ENCODE assay signal across 17 cellular contexts in the genomic region with DNA sequence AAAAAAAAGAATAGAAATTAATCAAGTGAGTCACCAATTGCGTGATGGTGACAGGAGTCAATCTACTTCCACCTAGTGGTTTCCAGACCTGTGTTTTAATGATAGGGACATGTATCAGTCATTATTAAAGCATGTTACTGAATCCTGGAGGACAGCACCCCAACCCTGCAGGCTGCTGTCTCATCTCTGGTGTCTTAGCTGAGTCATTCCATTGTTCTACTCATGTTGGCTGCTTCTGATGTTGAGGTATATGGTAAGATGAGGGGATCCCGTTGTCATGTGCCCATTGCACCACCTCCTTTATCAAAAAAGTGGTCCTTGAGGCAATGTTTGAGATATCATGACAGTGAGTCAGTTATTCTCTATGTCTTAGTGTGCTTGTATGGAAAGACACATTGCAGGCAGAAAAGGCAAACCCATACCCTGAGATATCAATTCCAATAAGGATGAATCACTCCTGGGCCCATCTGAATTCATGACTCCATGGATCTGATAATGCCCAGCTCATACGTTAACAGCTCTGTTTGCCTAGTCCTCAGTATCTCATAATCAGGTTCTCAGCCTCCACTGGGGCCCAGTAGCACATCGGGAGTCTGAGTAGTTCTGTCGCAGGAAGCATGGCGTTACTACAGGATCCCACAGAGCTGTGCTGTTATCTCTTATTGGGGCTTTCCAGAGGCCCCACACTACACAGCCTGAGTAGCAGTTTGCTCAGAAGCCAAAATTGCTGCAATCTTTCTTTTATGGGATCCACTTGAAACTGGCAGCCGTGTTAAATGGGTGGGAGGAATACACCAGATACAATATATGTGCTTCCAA. TPM values are rescaled to one million over a fixed set of nuclear protein-coding genes. Genes with fewer than 3 reads are reported as not detected.
DNase-seq lines count a peak whose midpoint lies in the region; ATAC-seq lines count a peak whose summit lies in the region.
"Had no signal": no experiment of that assay in that cellular context is flagged by ENCODE, and none has a peak within 500 bp of the region (broad histone marks: within the 10 kb centered on the region; RNA-seq: fewer than 3 reads in every experiment).

No MANE protein-coding gene starts in this region.

- no peak overlapping the region for H3K4me3 ChIP-seq in CD8-positive, alpha-beta memory T cell (ENCODE audit: low read length)
- H3K4me3 ChIP-seq: A549, HAP-1 had no signal

- no peaks in the 10 kb centered on the region for H3K4me1 ChIP-seq in CD8-positive, alpha-beta memory T cell (ENCODE audit: insufficient read depth, low read length)
- H3K4me1 ChIP-seq: A549, HAP-1 had no signal

- no peaks in the 10 kb centered on the region for H3K9me3 ChIP-seq in CD8-positive, alpha-beta memory T cell (ENCODE audit: low read length)
- H3K9me3 ChIP-seq: A549, HAP-1 had no signal

- peaks cover 21% of the 10 kb centered on the region for H3K4me1 Mint-ChIP-seq in activated CD4-positive, alpha-beta memory T cell treated with anti-CD3 and anti-CD28 coated beads for 36 hours (ENCODE audit: low read depth)
- H3K4me1 Mint-ChIP-seq in activated CD4-positive, alpha-beta memory T cell treated with anti-CD3 and anti-CD28 coated beads, Interleukin-2, amount 10 ng/mL, durations not matched to agents 7 days and 5 days = peaks cover 2% of the 10 kb centered on the region
- no peaks in the 10 kb centered on the region for H3K4me1 Mint-ChIP-seq in CD8-positive, alpha-beta memory T cell
- H3K4me1 Mint-ChIP-seq: immature natural killer cell, mesothelial cell of epicardium had no signal

- CTCF ChIA-PET in activated CD4-positive, alpha-beta memory T cell treated with anti-CD3 and anti-CD28 coated beads for 36 hours (lab: Charles Lee) = interaction anchor here (0.9 kb wide), 1 partner anchor 176 kb away, joined by 3 read pairs; no protein-coding TSS in a partner anchor
- CTCF ChIA-PET in activated CD4-positive, alpha-beta memory T cell treated with anti-CD3 and anti-CD28 coated beads, Interleukin-2, amount 10 ng/mL, durations not matched to agents 7 days and 5 days (lab: Charles Lee) = no interaction called here
- CTCF ChIA-PET in CD8-positive, alpha-beta memory T cell (lab: Charles Lee) = no interaction called here

- H3K4me3 Mint-ChIP-seq in activated CD4-positive, alpha-beta memory T cell treated with anti-CD3 and anti-CD28 coated beads for 36 hours = no peak overlapping the region
- H3K4me3 Mint-ChIP-seq in activated CD4-positive, alpha-beta memory T cell treated with anti-CD3 and anti-CD28 coated beads, Interleukin-2, amount 10 ng/mL, durations not matched to agents 7 days and 5 days = no peak overlapping the region
- no peak overlapping the region for H3K4me3 Mint-ChIP-seq in CD8-positive, alpha-beta memory T cell
- H3K4me3 Mint-ChIP-seq: CD8-positive, alpha-beta T cell; immature natural killer cell; mesothelial cell of epicardium had no signal

- H3K36me3 ChIP-seq in CD8-positive, alpha-beta memory T cell (ENCODE audit: insufficient read depth, low read length) = no peaks in the 10 kb centered on the region
- H3K36me3 ChIP-seq: HAP-1 had no signal

- H3K27me3 Mint-ChIP-seq in activated CD4-positive, alpha-beta memory T cell treated with anti-CD3 and anti-CD28 coated beads for 36 hours = no peaks in the 10 kb centered on the region
- H3K27me3 Mint-ChIP-seq in activated CD4-positive, alpha-beta memory T cell treated with anti-CD3 and anti-CD28 coated beads, Interleukin-2, amount 10 ng/mL, durations not matched to agents 7 days and 5 days = no peaks in the 10 kb centered on the region
- H3K27me3 Mint-ChIP-seq in CD8-positive, alpha-beta memory T cell = peaks cover 0 to 1% of the 10 kb centered on the region in 2 donors

- H3K36me3 Mint-ChIP-seq in activated CD4-positive, alpha-beta memory T cell treated with anti-CD3 and anti-CD28 coated beads for 36 hours = peaks cover 11% of the 10 kb centered on the region
- H3K36me3 Mint-ChIP-seq in activated CD4-positive, alpha-beta memory T cell treated with anti-CD3 and anti-CD28 coated beads, Interleukin-2, amount 10 ng/mL, durations not matched to agents 7 days and 5 days (ENCODE audit: low read depth) = peaks cover 9% of the 10 kb centered on the region
- peaks cover 6 to 9% (median 9%) of the 10 kb centered on the region in 3 donors for H3K36me3 Mint-ChIP-seq in CD8-positive, alpha-beta memory T cell

- H3K27ac Mint-ChIP-seq in activated CD4-positive, alpha-beta memory T cell treated with anti-CD3 and anti-CD28 coated beads for 36 hours = no peak overlapping the region
- H3K27ac Mint-ChIP-seq in activated CD4-positive, alpha-beta memory T cell treated with anti-CD3 and anti-CD28 coated beads, Interleukin-2, amount 10 ng/mL, durations not matched to agents 7 days and 5 days = no peak overlapping the region
- no peak overlapping the region for H3K27ac Mint-ChIP-seq in CD8-positive, alpha-beta memory T cell
- H3K27ac Mint-ChIP-seq: CD8-positive, alpha-beta T cell; immature natural killer cell; mesothelial cell of epicardium had no signal

- H3K27ac ChIP-seq in CD8-positive, alpha-beta memory T cell (ENCODE audit: low read depth, low read length) = no peak overlapping the region
- H3K27ac ChIP-seq: A549 had no signal

- no peaks in the 10 kb centered on the region for H3K9me3 Mint-ChIP-seq in activated CD4-positive, alpha-beta memory T cell treated with anti-CD3 and anti-CD28 coated beads for 36 hours
- H3K9me3 Mint-ChIP-seq in activated CD4-positive, alpha-beta memory T cell treated with anti-CD3 and anti-CD28 coated beads, Interleukin-2, amount 10 ng/mL, durations not matched to agents 7 days and 5 days = no peaks in the 10 kb centered on the region
- H3K9me3 Mint-ChIP-seq in CD8-positive, alpha-beta memory T cell = no peaks in the 10 kb centered on the region
- H3K9me3 Mint-ChIP-seq: CD8-positive, alpha-beta T cell; immature natural killer cell; mesothelial cell of epicardium had no signal

- ATAC-seq in HG02981 (IDR thresholded peaks at IDR 0.05; ENCODE audit: unreplicated experiment) (no peak), GM18867 (IDR thresholded peaks at IDR 0.05; ENCODE audit: unreplicated experiment) (no peak)
- ATAC-seq: CD8-positive, alpha-beta T cell had no signal

- no peaks in the 10 kb centered on the region for H3K27me3 ChIP-seq in CD8-positive, alpha-beta memory T cell (ENCODE audit: insufficient read depth, low read length, poor library complexity, severe bottlenecking)

- POLR2A ChIA-PET in activated CD4-positive, alpha-beta memory T cell treated with anti-CD3 and anti-CD28 coated beads for 36 hours (lab: Charles Lee) = interaction anchor here (0.6 to 1.8 kb wide), 3 partner anchors 11 to 202 kb away, joined by 3 to 8 read pairs (median 4); a partner anchor contains a TSS
- POLR2A ChIA-PET in activated CD4-positive, alpha-beta memory T cell treated with anti-CD3 and anti-CD28 coated beads, Interleukin-2, amount 10 ng/mL, durations not matched to agents 7 days and 5 days (lab: Charles Lee) = no interaction called here
- POLR2A ChIA-PET in CD8-positive, alpha-beta memory T cell (lab: Charles Lee) = no interaction called here

- intact Hi-C loops in activated CD4-positive, alpha-beta memory T cell treated with anti-CD3 and anti-CD28 coated beads for 36 hours (cut with micrococcal nuclease) = loop anchor here (1.0 to 5.0 kb wide), 5 partner anchors 22 to 160 kb away; a partner anchor contains a TSS

- peak; percentile 62 for DNase-seq in activated CD4-positive, alpha-beta memory T cell treated with anti-CD3 and anti-CD28 coated beads for 36 hours
- no peak for DNase-seq in activated CD4-positive, alpha-beta memory T cell treated with anti-CD3 and anti-CD28 coated beads, Interleukin-2, amount 10 ng/mL, durations not matched to agents 7 days and 5 days
- DNase-seq in ELR (ENCODE audit: low read depth) = peak; percentile 78
- peak; percentile 27 for DNase-seq in SW480 (ENCODE audit: low spot score)
- peak; percentile 27 for DNase-seq in iris pigment epithelial cell (ENCODE audit: low read depth)
- no peak for DNase-seq in CD8-positive, alpha-beta memory T cell
- DNase-seq: CD8-positive, alpha-beta T cell; immature natural killer cell; NCI-H1092 treated with DMSO at 0.1 percent for 48 hours; NK-92 treated with Interleukin-12 subunit alpha and Interleukin-12 subunit beta, amount 100 ng/mL, for 24 hours; nucleus accumbens; substantia nigra had no signal

RNA-seq across cellular contexts. Expression of a gene that starts 31.2 kb away (rescaled TPM):
- total RNA-seq in activated CD4-positive, alpha-beta memory T cell treated with anti-CD3 and anti-CD28 coated beads for 36 hours = 100 to 1,000 TPM; 158 to 162 TPM
- total RNA-seq in activated CD4-positive, alpha-beta memory T cell treated with anti-CD3 and anti-CD28 coated beads, Interleukin-2, amount 10 ng/mL, durations not matched to agents 7 days and 5 days = 100 to 1,000 TPM; 150 to 155 TPM
- total RNA-seq in CD8-positive, alpha-beta memory T cell = 10 to 100 TPM; 70.3 to 75.1 TPM
- polyA plus RNA-seq in CD8-positive, alpha-beta memory T cell = 9.4 TPM

Comparison
In these comparisons a context has a peak if more than half of its experiments do, and no peak if none do; other contexts are left out.
1. DNase-seq: peak in activated CD4-positive, alpha-beta memory T cell treated with anti-CD3 and anti-CD28 coated beads for 36 hours (single experiment), ELR (single experiment), SW480 (single experiment) and iris pigment epithelial cell (single experiment); none in activated CD4-positive, alpha-beta memory T cell treated with anti-CD3 and anti-CD28 coated beads, Interleukin-2, amount 10 ng/mL, durations not matched to agents 7 days and 5 days (single experiment) and CD8-positive, alpha-beta memory T cell (0 of 5).